In the genomic region with DNA sequence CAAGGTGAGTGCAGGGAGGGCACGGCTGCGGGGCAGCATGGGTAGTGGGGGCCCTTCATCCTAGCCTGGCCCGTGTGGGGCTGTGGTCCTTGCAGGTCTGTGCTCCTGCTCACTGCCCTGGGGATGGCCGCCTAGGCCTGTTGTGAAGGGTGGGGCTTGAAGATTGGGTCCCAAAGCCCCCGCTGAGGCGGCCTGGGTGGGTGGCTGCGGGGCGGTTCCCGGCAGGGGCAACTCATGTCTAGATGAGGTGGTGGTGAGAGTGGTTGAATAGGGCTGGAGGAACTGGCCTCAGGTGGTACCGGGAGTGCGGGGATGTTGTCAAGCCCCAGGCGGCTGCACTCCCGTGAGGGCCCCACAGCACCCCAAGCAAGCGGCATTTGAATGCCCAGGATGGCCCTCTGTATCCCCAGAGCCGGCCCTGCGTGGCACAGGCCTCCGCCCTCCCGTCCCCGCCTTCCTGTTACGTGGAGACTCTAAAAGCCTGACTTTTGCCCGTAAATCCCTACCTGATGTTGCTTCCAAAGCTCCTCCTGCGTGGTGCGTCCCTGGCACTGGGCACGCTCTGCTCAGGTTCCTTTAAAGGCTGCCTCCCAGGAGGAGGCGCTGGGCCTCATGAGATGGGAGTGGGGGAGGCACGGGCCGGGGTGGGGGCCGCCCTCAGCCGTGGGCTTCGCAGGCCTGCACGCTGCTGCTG, we compare ENCODE assay signal across 21 cellular contexts. TPM values are rescaled to one million over a fixed set of nuclear protein-coding genes. Genes with fewer than 3 reads are reported as not detected.
DNase-seq lines count a peak whose midpoint lies in the region; ATAC-seq, FAIRE-seq and TF ChIP-seq lines count a peak whose summit lies in the region.
"Had no signal": no experiment of that assay in that cellular context is flagged by ENCODE, and none has a peak within 500 bp of the region (broad histone marks: within the 10 kb centered on the region; RNA-seq: fewer than 3 reads in every experiment).

No MANE protein-coding gene starts in this region.

- DNase-seq in Caco-2 (peak in 1 of 2 experiments; percentile 26), K562 (ENCODE audit: extremely low read depth in 1 of 4, low spot score in 3 of 4) (no peak), mucosa of descending colon (peak in 2 of 3 donors; percentile 18 to 49), erythroblast (lab: John Stamatoyannopoulos, UW) (no peak)
- no peak for DNase-seq in activated CD4-positive, CD25-positive, alpha-beta regulatory T cell (lab: John Stamatoyannopoulos, UW)
- DNase-seq: BE2C; CD8-positive, alpha-beta T cell; COR-L47; DND-41; GDM1; HFFc6 had no signal

- H3K27me3 Mint-ChIP-seq in Caco-2 (ENCODE audit: insufficient read depth, unreplicated experiment): no peaks in the 10 kb centered on the region

- no peak overlapping the region for H2AFZ ChIP-seq in K562 (ENCODE audit: low read depth, low read length)

- TF ChIP-seq CTCF in Caco-2 (IDR thresholded peaks at IDR 0.05; ENCODE audit: insufficient read depth in 1 of 2, low read depth in 1 of 2, low read length in 1 of 2, severe bottlenecking in 1 of 2, unreplicated experiment in 1 of 2) (no peak), K562 (IDR thresholded peaks at IDR 0.05 in 2 of 3, conservative IDR thresholded peaks at IDR 0.05 in 1 of 3; ENCODE audit: insufficient read depth in 2 of 3, low read depth in 1 of 3, low read length in 3 of 3) (no peak), mucosa of descending colon (IDR thresholded peaks at IDR 0.05) (no peak)

- CTCF ChIA-PET in Caco-2 (lab: Charles Lee): no interaction called here
- CTCF ChIA-PET in K562 (lab: Yijun Ruan, JAX; ENCODE audit: low intra/inter-chr PET ratio): no interaction called here

- H3K4me2 ChIP-seq in BLaER1: no peak overlapping the region
- no peak overlapping the region for H3K4me2 ChIP-seq in K562 (ENCODE audit: insufficient read depth, low read length)
- H3K4me2 ChIP-seq: A549 had no signal

- TF ChIP-seq EP300 in K562 (IDR thresholded peaks at IDR 0.05; ENCODE audit: low read length): no peak

- peak overlapping the region; percentile 24 for H3K4me3 Mint-ChIP-seq in Caco-2 (ENCODE audit: unreplicated experiment)
- H3K4me3 Mint-ChIP-seq: CD14-positive monocyte; CD8-positive, alpha-beta T cell; HFFc6 had no signal

- ATAC-seq in K562 (no peak), mucosa of descending colon (no peak), HG03095 (IDR thresholded peaks at IDR 0.05; ENCODE audit: unreplicated experiment) (no peak), GM18519 (IDR thresholded peaks at IDR 0.05; ENCODE audit: low FRiP score, unreplicated experiment) (no peak)
- ATAC-seq: CD8-positive, alpha-beta T cell had no signal

- H3K27ac ChIP-seq in BLaER1: 0 out of 2 replicates have a peak overlapping the region, but pooled peaks have one; percentile 26
- H3K27ac ChIP-seq in K562 (ENCODE audit: extremely low read depth, low read depth, low read length): no peak overlapping the region
- H3K27ac ChIP-seq: A549, HL-60 had no signal

- H3K9me3 ChIP-seq in BLaER1: no peaks in the 10 kb centered on the region
- H3K9me3 ChIP-seq in Caco-2: no peaks in the 10 kb centered on the region
- no peaks in the 10 kb centered on the region for H3K9me3 ChIP-seq in K562 (replicated peaks; ENCODE audit: control insufficient read depth, insufficient read depth, low read depth, low read length)
- no peaks in the 10 kb centered on the region for H3K9me3 ChIP-seq in mucosa of descending colon
- H3K9me3 ChIP-seq: A549, BE2C, HAP-1 had no signal

- no peak overlapping the region for H3K9ac ChIP-seq in BLaER1
- H3K9ac ChIP-seq in K562 (ENCODE audit: insufficient read depth in 1 of 2, low read depth in 2 of 2, low read length in 2 of 2): peak overlapping the region in 1 of 2 experiments; percentile 35; a peak in 1 of 4 replicates

- no peak overlapping the region for H3K4me3 ChIP-seq in BLaER1
- H3K4me3 ChIP-seq in Caco-2 (ENCODE audit: low read depth, low read length): no peak overlapping the region
- H3K4me3 ChIP-seq in K562: no peak overlapping the region
- H3K4me3 ChIP-seq in mucosa of descending colon: no peak overlapping the region
- H3K4me3 ChIP-seq: A549, HAP-1 had no signal

- no peak for TF ChIP-seq RAD21 in K562 (CRISPR knock-in tag; conservative IDR thresholded peaks at IDR 0.05 in 1 of 2, IDR thresholded peaks at IDR 0.05 in 1 of 2)

- H3K27ac Mint-ChIP-seq in Caco-2 (ENCODE audit: unreplicated experiment): peak overlapping the region; percentile 66
- H3K27ac Mint-ChIP-seq: CD14-positive monocyte; CD8-positive, alpha-beta T cell; HFFc6 had no signal

- TF ChIP-seq POLR2A in K562 (conservative IDR thresholded peaks at IDR 0.05) (no peak), erythroblast (IDR thresholded peaks at IDR 0.05; ENCODE audit: low read length) (no peak)

- FAIRE-seq in K562 (lab: Jason Lieb, UNC): no peak
- FAIRE-seq: A549, GM12892, GM19239 had no signal

- peaks cover 53% of the 10 kb centered on the region for H3K4me1 ChIP-seq in BLaER1
- peaks cover 24% of the 10 kb centered on the region for H3K4me1 ChIP-seq in Caco-2
- H3K4me1 ChIP-seq in K562 (replicated peaks in 1 of 2; ENCODE audit: control insufficient read depth in 2 of 2, insufficient read depth in 2 of 2, low read length in 2 of 2): peaks cover 19 to 66% of the 10 kb centered on the region in 2 experiments; a peak in 4 of 5 replicates
- H3K4me1 ChIP-seq in mucosa of descending colon (ENCODE audit: low read depth): peaks cover 15% of the 10 kb centered on the region
- H3K4me1 ChIP-seq: A549, HAP-1 had no signal

- POLR2A ChIA-PET in Caco-2 (lab: Charles Lee): no interaction called here
- POLR2A ChIA-PET in K562 (lab: Yijun Ruan, JAX): no interaction called here

- H3K9me3 Mint-ChIP-seq in Caco-2 (ENCODE audit: unreplicated experiment): no peaks in the 10 kb centered on the region
- H3K9me3 Mint-ChIP-seq: CD14-positive monocyte; CD8-positive, alpha-beta T cell; HFFc6 had no signal

- BruUV-seq in Caco-2 (replicated peaks; lab: Mats Ljungman, UMichigan) (no TSS peak), K562 (replicated peaks; lab: Mats Ljungman, UMichigan) (no TSS peak)

- peaks cover 30% of the 10 kb centered on the region for H4K20me1 ChIP-seq in BLaER1
- H4K20me1 ChIP-seq in K562 (replicated peaks; ENCODE audit: control insufficient read depth, insufficient read depth, low read length): no peaks in the 10 kb centered on the region

- peaks cover 2% of the 10 kb centered on the region; the same call in 1 of the 3 replicates for H3K79me2 ChIP-seq in K562 (ENCODE audit: control insufficient read depth, insufficient read depth, low read length)

- H3K4me1 Mint-ChIP-seq in Caco-2 (ENCODE audit: low read depth, unreplicated experiment): peaks cover 8% of the 10 kb centered on the region
- H3K4me1 Mint-ChIP-seq: CD14-positive monocyte had no signal

- in situ Hi-C loops in K562 (cut with MboI): no loop called here

- H3K9me1 ChIP-seq in K562 (ENCODE audit: control insufficient read depth, insufficient read depth, low read length): no peaks in the 10 kb centered on the region

- 95% methylated on average over 22 of the region's 31 CpGs for WGBS in K562 (ENCODE audit: insufficient coverage, low coverage, missing lambda C conversion rate)

- H3K36me3 Mint-ChIP-seq in Caco-2 (ENCODE audit: insufficient read depth, unreplicated experiment): peaks cover 21% of the 10 kb centered on the region

- no peaks in the 10 kb centered on the region for H3K27me3 ChIP-seq in BLaER1
- no peaks in the 10 kb centered on the region for H3K27me3 ChIP-seq in Caco-2 (replicated peaks; ENCODE audit: control insufficient read depth, insufficient read depth, low read length)
- no peaks in the 10 kb centered on the region for H3K27me3 ChIP-seq in K562 (ENCODE audit: control insufficient read depth in 2 of 2, insufficient read depth in 2 of 2, low read length in 2 of 2)
- H3K27me3 ChIP-seq: BE2C had no signal

- intact Hi-C loops in Caco-2 (cut with micrococcal nuclease; ENCODE audit: unreplicated experiment): no loop called here
- intact Hi-C loops in K562 (cut with micrococcal nuclease): no loop called here
- intact Hi-C loops in mucosa of descending colon (cut with DNase I, micrococcal nuclease): no loop called here

- H3K36me3 ChIP-seq in BLaER1 (peaks cover 83% of the 10 kb centered on the region), Caco-2 (ENCODE audit: control insufficient read depth, insufficient read depth, low read length) (peaks cover 1% of the 10 kb centered on the region), K562 (ENCODE audit: control insufficient read depth, insufficient read depth, low read length) (peaks cover 37% of the 10 kb centered on the region; the same call in 2 of the 3 replicates), mucosa of descending colon (ENCODE audit: low read depth) (no peaks in the 10 kb centered on the region)

RNA-seq across cellular contexts. Expression of gene SPPL2B, which starts 15.0 kb away (rescaled TPM):
- total RNA-seq in Caco-2 (2022): 90.6 and 92.3 TPM in 2 replicates
- total RNA-seq in K562 (2011; cell fraction: chromatin; rRNA removed; ENCODE audit: low replicate concordance): 147 and 415 TPM in 2 replicates
- 310 and 318 TPM in 2 replicates for total RNA-seq in K562 (2011; cell fraction: nucleolus; rRNA removed)
- 175 and 195 TPM in 2 replicates for total RNA-seq in K562 (2011; cell fraction: nucleoplasm; rRNA removed)
- 32.0 and 33.9 TPM in 2 replicates for total RNA-seq in K562 (2014; rRNA removed)
- 2.6 and 4.1 TPM in 2 replicates for total RNA-seq in K562 (2014; rRNA removed; fragmentation: Illumina TruSeq; extraction: Trizol)
- total RNA-seq in K562 (2015; rRNA removed; fragmentation: Illumina TruSeq; extraction: Trizol): 15.1 and 16.9 TPM in 2 replicates
- total RNA-seq in K562 (2021): 63.6 and 74.0 TPM in 2 replicates
- 24.9 and 30.0 TPM in 2 replicates for polyA plus RNA-seq in K562 (2011; rRNA removed)
- polyA plus RNA-seq in K562 (2011; cell fraction: cytosol; rRNA removed): 28.7 and 44.8 TPM in 2 replicates
- 317 and 559 TPM in 2 replicates for polyA plus RNA-seq in K562 (2011; cell fraction: nucleus; rRNA removed)
- 67.0 and 110 TPM in 2 replicates for polyA plus RNA-seq in K562 (2012)
- polyA plus RNA-seq in K562 (2014; fragmentation: Illumina TruSeq; extraction: Trizol): 8.4 and 19.9 TPM in 2 replicates
- polyA plus RNA-seq in K562 (2014; fragmentation: Nextera tagmentation; extraction: Ambion mirVana): under 1 TPM; 0.20 to 0.29 TPM
- 62.9 and 81.2 TPM in 2 replicates for polyA plus RNA-seq in K562 (2014; rRNA removed)
- 3.4 and 6.9 TPM in 2 replicates for polyA minus RNA-seq in K562 (2011; rRNA and poly(A)+ RNA removed)
- polyA minus RNA-seq in K562 (2011; cell fraction: cytosol; rRNA and poly(A)+ RNA removed): 14.0 and 22.7 TPM in 2 replicates
- 52.0 and 52.1 TPM in 2 replicates for polyA minus RNA-seq in K562 (2011; cell fraction: nucleus; rRNA and poly(A)+ RNA removed)
- 100 to 1,000 TPM; 119 to 177 (median 153) TPM for total RNA-seq in mucosa of descending colon

RNA-seq across cellular contexts. Expression of gene LSM7, which starts 15.1 kb away (rescaled TPM):
- 141 and 152 TPM in 2 replicates for total RNA-seq in Caco-2 (2022)
- 46.8 and 94.0 TPM in 2 replicates for total RNA-seq in K562 (2011; cell fraction: chromatin; rRNA removed; ENCODE audit: low replicate concordance)
- 108 and 115 TPM in 2 replicates for total RNA-seq in K562 (2011; cell fraction: nucleolus; rRNA removed)
- 89.3 and 125 TPM in 2 replicates for total RNA-seq in K562 (2011; cell fraction: nucleoplasm; rRNA removed)
- total RNA-seq in K562 (2014; rRNA removed): 408 and 578 TPM in 2 replicates
- total RNA-seq in K562 (2014; rRNA removed; fragmentation: Illumina TruSeq; extraction: Trizol): 117 and 146 TPM in 2 replicates
- total RNA-seq in K562 (2015; rRNA removed; fragmentation: Illumina TruSeq; extraction: Trizol): 261 and 265 TPM in 2 replicates
- 284 and 286 TPM in 2 replicates for total RNA-seq in K562 (2021)
- polyA plus RNA-seq in K562 (2011; rRNA removed): 450 and 480 TPM in 2 replicates
- polyA plus RNA-seq in K562 (2011; cell fraction: cytosol; rRNA removed): 1,525 and 1,825 TPM in 2 replicates
- polyA plus RNA-seq in K562 (2011; cell fraction: nucleus; rRNA removed): 285 TPM in 2 replicates
- 272 and 399 TPM in 2 replicates for polyA plus RNA-seq in K562 (2012)
- 147 and 242 TPM in 2 replicates for polyA plus RNA-seq in K562 (2014; fragmentation: Illumina TruSeq; extraction: Trizol)
- polyA plus RNA-seq in K562 (2014; fragmentation: Nextera tagmentation; extraction: Ambion mirVana): 100 to 1,000 TPM in 1 of 2 experiments, 10 to 100 TPM in 1; 40.5 to 147 TPM
- polyA plus RNA-seq in K562 (2014; rRNA removed): 650 and 690 TPM in 2 replicates
- polyA minus RNA-seq in K562 (2011; rRNA and poly(A)+ RNA removed): 39.4 and 52.2 TPM in 2 replicates
- 59.3 and 94.0 TPM in 2 replicates for polyA minus RNA-seq in K562 (2011; cell fraction: cytosol; rRNA and poly(A)+ RNA removed)
- 39.6 and 56.8 TPM in 2 replicates for polyA minus RNA-seq in K562 (2011; cell fraction: nucleus; rRNA and poly(A)+ RNA removed)
- total RNA-seq in mucosa of descending colon: 100 to 1,000 TPM in 1 of 3 donors, 10 to 100 TPM in 2; 60.3 to 111 (median 93.1) TPM

RNA-seq across cellular contexts. Expression of gene TMPRSS9, which starts 16.6 kb away (rescaled TPM):
- 0.49 and 0.66 TPM in 2 replicates for total RNA-seq in Caco-2 (2022)
- 1.7 TPM in 1 of 2 replicates, not detected in the other for total RNA-seq in K562 (2011; cell fraction: chromatin; rRNA removed; ENCODE audit: low replicate concordance)
- total RNA-seq in K562 (2011; cell fraction: nucleolus; rRNA removed): 0.33 and 0.66 TPM in 2 replicates
- 0.15 TPM in 1 of 2 replicates, not detected in the other for total RNA-seq in K562 (2011; cell fraction: nucleoplasm; rRNA removed)
- total RNA-seq in K562 (2014; rRNA removed): not detected in 2 replicates
- total RNA-seq in K562 (2014; rRNA removed; fragmentation: Illumina TruSeq; extraction: Trizol): not detected in 2 replicates
- total RNA-seq in K562 (2015; rRNA removed; fragmentation: Illumina TruSeq; extraction: Trizol): not detected in 2 replicates
- 0.11 TPM in 1 of 2 replicates, not detected in the other for total RNA-seq in K562 (2021)
- 0.01 TPM in 1 of 2 replicates, not detected in the other for polyA plus RNA-seq in K562 (2011; rRNA removed)
- 0.03 TPM in 1 of 2 replicates, not detected in the other for polyA plus RNA-seq in K562 (2011; cell fraction: cytosol; rRNA removed)
- polyA plus RNA-seq in K562 (2011; cell fraction: nucleus; rRNA removed): 0.04 and 0.24 TPM in 2 replicates
- 0.34 and 2.1 TPM in 2 replicates for polyA plus RNA-seq in K562 (2012)
- not detected in 2 replicates for polyA plus RNA-seq in K562 (2014; fragmentation: Illumina TruSeq; extraction: Trizol)
- polyA plus RNA-seq in K562 (2014; fragmentation: Nextera tagmentation; extraction: Ambion mirVana): not detected
- polyA plus RNA-seq in K562 (2014; rRNA removed): 0.03 TPM in 1 of 2 replicates, not detected in the other
- polyA minus RNA-seq in K562 (2011; rRNA and poly(A)+ RNA removed): not detected in 2 replicates
- polyA minus RNA-seq in K562 (2011; cell fraction: cytosol; rRNA and poly(A)+ RNA removed): not detected in 2 replicates
- polyA minus RNA-seq in K562 (2011; cell fraction: nucleus; rRNA and poly(A)+ RNA removed): 0.11 TPM in 1 of 2 replicates, not detected in the other
- under 1 TPM in 2 of 3 donors, not detected in 1; 0.17 to 0.41 TPM for total RNA-seq in mucosa of descending colon
- total RNA-seq: CD8-positive, alpha-beta T cell; HFFc6 had no signal
- polyA plus RNA-seq: AG04450 had no signal

RNA-seq across cellular contexts. Expression of gene LINGO3, which starts 35.5 kb away (rescaled TPM):
- 1.3 and 1.4 TPM in 2 replicates for total RNA-seq in Caco-2 (2022)
- total RNA-seq in K562 (2011; cell fraction: chromatin; rRNA removed; ENCODE audit: low replicate concordance): not detected in 2 replicates
- not detected in 2 replicates for total RNA-seq in K562 (2011; cell fraction: nucleolus; rRNA removed)
- total RNA-seq in K562 (2011; cell fraction: nucleoplasm; rRNA removed): not detected in 2 replicates
- total RNA-seq in K562 (2014; rRNA removed): 0.05 TPM in 1 of 2 replicates, not detected in the other
- total RNA-seq in K562 (2014; rRNA removed; fragmentation: Illumina TruSeq; extraction: Trizol): not detected in 2 replicates
- not detected in 2 replicates for total RNA-seq in K562 (2015; rRNA removed; fragmentation: Illumina TruSeq; extraction: Trizol)
- total RNA-seq in K562 (2021): not detected in 2 replicates
- polyA plus RNA-seq in K562 (2011; rRNA removed): 0.03 and 0.07 TPM in 2 replicates
- 0.06 and 0.07 TPM in 2 replicates for polyA plus RNA-seq in K562 (2011; cell fraction: cytosol; rRNA removed)
- polyA plus RNA-seq in K562 (2011; cell fraction: nucleus; rRNA removed): not detected in 2 replicates
- polyA plus RNA-seq in K562 (2012): 0.47 and 1.6 TPM in 2 replicates
- not detected in 2 replicates for polyA plus RNA-seq in K562 (2014; fragmentation: Illumina TruSeq; extraction: Trizol)
- under 1 TPM in 1 of 2 experiments, not detected in 1; 0.03 TPM for polyA plus RNA-seq in K562 (2014; fragmentation: Nextera tagmentation; extraction: Ambion mirVana)
- polyA plus RNA-seq in K562 (2014; rRNA removed): not detected in 2 replicates
- polyA minus RNA-seq in K562 (2011; rRNA and poly(A)+ RNA removed): not detected in 2 replicates
- not detected in 2 replicates for polyA minus RNA-seq in K562 (2011; cell fraction: cytosol; rRNA and poly(A)+ RNA removed)
- not detected in 2 replicates for polyA minus RNA-seq in K562 (2011; cell fraction: nucleus; rRNA and poly(A)+ RNA removed)
- not detected for total RNA-seq in mucosa of descending colon
- total RNA-seq: HFFc6 had no signal
- polyA plus RNA-seq: A549, AG04450 had no signal

Comparison
In these comparisons a context has a peak if more than half of its experiments do, and no peak if none do; other contexts are left out.
1. DNase-seq: peak in mucosa of descending colon (2 of 3); none in K562 (0 of 4), erythroblast (0 of 2) and activated CD4-positive, CD25-positive, alpha-beta regulatory T cell (0 of 4).